Comparison of ENCODE assay signal across 8 cellular contexts in genomic region chr12:16385779-16386646, GRCh38. TPM values are rescaled to one million over a fixed set of nuclear protein-coding genes. Genes with fewer than 3 reads are reported as not detected.
DNase-seq lines count a peak whose midpoint lies in the region; ATAC-seq and TF ChIP-seq lines count a peak whose summit lies in the region.

No MANE protein-coding gene starts in this region.

- WGBS in prostate gland, result 11% methylated on average over 13 of the region's 13 CpGs

- H3K4me3 ChIP-seq in foreskin fibroblast (ENCODE audit: low read depth in 1 of 2, low read length in 2 of 2) (peak overlapping the region in 1 of 2 donors; percentile 9), prostate gland (no peak overlapping the region)

- H3K4me1 ChIP-seq in prostate gland (replicated peaks), result no peaks in the 10 kb centered on the region

- H3K4me1 Mint-ChIP-seq in CD14-positive monocyte, result peaks cover 12% of the 10 kb centered on the region
- H3K4me1 Mint-ChIP-seq in activated CD4-positive, alpha-beta T cell treated with anti-CD3 and anti-CD28 coated beads for 36 hours, result no peaks in the 10 kb centered on the region

- peaks cover 0 to 2% (median 0%) of the 10 kb centered on the region in 7 donors for H3K9me3 Mint-ChIP-seq in CD14-positive monocyte
- H3K9me3 Mint-ChIP-seq in activated CD4-positive, alpha-beta T cell treated with anti-CD3 and anti-CD28 coated beads for 36 hours (ENCODE audit: low read depth), result no peaks in the 10 kb centered on the region

- CTCF ChIA-PET in activated CD4-positive, alpha-beta T cell treated with anti-CD3 and anti-CD28 coated beads for 36 hours (lab: Charles Lee), result interaction anchor here (0.6 kb wide), 1 partner anchor 417 kb away, joined by 3 read pairs; no protein-coding TSS in a partner anchor

- H3K27ac Mint-ChIP-seq in CD14-positive monocyte, result no peak overlapping the region
- no peak overlapping the region for H3K27ac Mint-ChIP-seq in activated CD4-positive, alpha-beta T cell treated with anti-CD3 and anti-CD28 coated beads for 36 hours

- no peak for ATAC-seq in HG03460 (IDR thresholded peaks at IDR 0.05; ENCODE audit: unreplicated experiment)
- no peak for ATAC-seq in activated CD4-positive, alpha-beta T cell treated with anti-CD3 and anti-CD28 coated beads for 36 hours

- no peak overlapping the region for H3K4me3 Mint-ChIP-seq in CD14-positive monocyte
- H3K4me3 Mint-ChIP-seq in activated CD4-positive, alpha-beta T cell treated with anti-CD3 and anti-CD28 coated beads for 36 hours, result no peak overlapping the region

- no peaks in the 10 kb centered on the region for H3K27me3 ChIP-seq in prostate gland (replicated peaks; ENCODE audit: insufficient read depth)

- H3K36me3 ChIP-seq in prostate gland, result no peaks in the 10 kb centered on the region

- intact Hi-C loops in CD14-positive monocyte (cut with micrococcal nuclease), result no loop called here
- intact Hi-C loops in prostate gland (cut with DNase I), result no loop called here
- intact Hi-C loops in activated CD4-positive, alpha-beta T cell treated with anti-CD3 and anti-CD28 coated beads for 36 hours (cut with DNase I, micrococcal nuclease), result no loop called here

- no peak for TF ChIP-seq EP300 in Ishikawa (IDR thresholded peaks at IDR 0.05; ENCODE audit: borderline replicate concordance)

- TF ChIP-seq CTCF in CD14-positive monocyte (IDR thresholded peaks at IDR 0.05), result peak; percentile 24
- peak; percentile 55 for TF ChIP-seq CTCF in foreskin fibroblast (IDR thresholded peaks at IDR 0.05; ENCODE audit: low read depth, low read length)
- peak in 3 of 4 experiments; percentile 16 to 41 (median 28) for TF ChIP-seq CTCF in prostate gland (IDR thresholded peaks at IDR 0.05)

- no peak overlapping the region for H3K27ac ChIP-seq in prostate gland

- no peak for DNase-seq in CD14-positive monocyte (ENCODE audit: low spot score)
- peak; percentile 56 for DNase-seq in RPMI7951 (ENCODE audit: low read depth)
- DNase-seq in foreskin fibroblast, result peak; percentile 39 to 75
- DNase-seq in prostate gland (ENCODE audit: low spot score), result no peak
- DNase-seq in activated CD4-positive, alpha-beta T cell treated with anti-CD3 and anti-CD28 coated beads for 36 hours, result no peak
- DNase-seq in activated CD4-positive, CD25-positive, alpha-beta regulatory T cell treated with anti-CD3 and anti-CD28 coated beads, Interleukin-2, amount 50 U/mL, for 72 hours, result no peak

- no peaks in the 10 kb centered on the region for H3K36me3 Mint-ChIP-seq in CD14-positive monocyte
- no peaks in the 10 kb centered on the region for H3K36me3 Mint-ChIP-seq in activated CD4-positive, alpha-beta T cell treated with anti-CD3 and anti-CD28 coated beads for 36 hours (ENCODE audit: low read depth)

- TF ChIP-seq RAD21 in Ishikawa (IDR thresholded peaks at IDR 0.05; ENCODE audit: low read depth), result peak; percentile 95

- no peaks in the 10 kb centered on the region for H3K9me3 ChIP-seq in prostate gland

- H3K27me3 Mint-ChIP-seq in CD14-positive monocyte (ENCODE audit: low read depth in 3 of 3), result peaks cover 0 to 1% (median 0%) of the 10 kb centered on the region in 3 donors
- no peaks in the 10 kb centered on the region for H3K27me3 Mint-ChIP-seq in activated CD4-positive, alpha-beta T cell treated with anti-CD3 and anti-CD28 coated beads for 36 hours

- POLR2A ChIA-PET in activated CD4-positive, alpha-beta T cell treated with anti-CD3 and anti-CD28 coated beads for 36 hours (lab: Charles Lee), result no interaction called here

- no peak for TF ChIP-seq POLR2A in prostate gland (IDR thresholded peaks at IDR 0.05)

TF ChIP-seq in Ishikawa, 13 proteins besides CTCF, POLR2A, EP300 and RAD21:
- TF ChIP-seq NFIC (IDR thresholded peaks at IDR 0.05) (no peak), CREB1 (IDR thresholded peaks at IDR 0.05; ENCODE audit: low read depth) (no peak), REST (IDR thresholded peaks at IDR 0.05; ENCODE audit: low read depth) (no peak), TAF1 (IDR thresholded peaks at IDR 0.05; ENCODE audit: low read depth) (no peak), TCF12 (IDR thresholded peaks at IDR 0.05; ENCODE audit: low read depth) (no peak), ZBTB7A (IDR thresholded peaks at IDR 0.05; ENCODE audit: low read depth) (no peak), CEBPB (IDR thresholded peaks at IDR 0.05) (no peak), EGR1 (IDR thresholded peaks at IDR 0.05) (no peak), FOXM1 (IDR thresholded peaks at IDR 0.05; ENCODE audit: borderline replicate concordance, low read depth) (no peak), YY1 (IDR thresholded peaks at IDR 0.05; ENCODE audit: low read depth) (no peak)
- TF ChIP-seq, protein P1, sequence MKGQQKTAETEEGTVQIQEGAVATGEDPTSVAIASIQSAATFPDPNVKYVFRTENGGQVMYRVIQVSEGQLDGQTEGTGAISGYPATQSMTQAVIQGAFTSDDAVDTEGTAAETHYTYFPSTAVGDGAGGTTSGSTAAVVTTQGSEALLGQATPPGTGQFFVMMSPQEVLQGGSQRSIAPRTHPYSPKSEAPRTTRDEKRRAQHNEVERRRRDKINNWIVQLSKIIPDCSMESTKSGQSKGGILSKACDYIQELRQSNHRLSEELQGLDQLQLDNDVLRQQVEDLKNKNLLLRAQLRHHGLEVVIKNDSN (IDR thresholded peaks at IDR 0.05), result no peak

RNA-seq across cellular contexts. Expression of gene MGST1, which starts 38.6 kb away (rescaled TPM):
- 100 to 1,000 TPM; 248 to 295 TPM for polyA plus RNA-seq in CD14-positive monocyte
- 62.5 and 75.6 TPM in 2 replicates for total RNA-seq in RPMI7951 (2014; rRNA removed; shearing (Covaris generic))
- total RNA-seq in prostate gland, result 100 to 1,000 TPM in 1 of 2 donors, 10 to 100 TPM in 1; 28.4 to 218 TPM
- total RNA-seq in activated CD4-positive, alpha-beta T cell treated with anti-CD3 and anti-CD28 coated beads for 36 hours, result not detected

Comparison
In these comparisons a context has a peak if more than half of its experiments do, and no peak if none do; other contexts are left out.
1. DNase-seq: peak in RPMI7951 (single experiment) and foreskin fibroblast (2 of 2); none in CD14-positive monocyte (single experiment), prostate gland (single experiment), activated CD4-positive, alpha-beta T cell treated with anti-CD3 and anti-CD28 coated beads for 36 hours (single experiment) and activated CD4-positive, CD25-positive, alpha-beta regulatory T cell treated with anti-CD3 and anti-CD28 coated beads, Interleukin-2, amount 50 U/mL, for 72 hours (single experiment).
2. RNA of gene MGST1, which starts 38.6 kb away (total RNA-seq): 28.4 to 218 TPM in prostate gland and 62.5 to 75.6 TPM in RPMI7951; not detected in activated CD4-positive, alpha-beta T cell treated with anti-CD3 and anti-CD28 coated beads for 36 hours; every median in the first group is over 10 times any median in the second.
3. Peak in every context shown above with its lines, with median percentiles within 50 percentile points of each other: CTCF ChIP-seq.